Comparison of ENCODE assay signal across 8 cellular contexts in the genomic region with DNA sequence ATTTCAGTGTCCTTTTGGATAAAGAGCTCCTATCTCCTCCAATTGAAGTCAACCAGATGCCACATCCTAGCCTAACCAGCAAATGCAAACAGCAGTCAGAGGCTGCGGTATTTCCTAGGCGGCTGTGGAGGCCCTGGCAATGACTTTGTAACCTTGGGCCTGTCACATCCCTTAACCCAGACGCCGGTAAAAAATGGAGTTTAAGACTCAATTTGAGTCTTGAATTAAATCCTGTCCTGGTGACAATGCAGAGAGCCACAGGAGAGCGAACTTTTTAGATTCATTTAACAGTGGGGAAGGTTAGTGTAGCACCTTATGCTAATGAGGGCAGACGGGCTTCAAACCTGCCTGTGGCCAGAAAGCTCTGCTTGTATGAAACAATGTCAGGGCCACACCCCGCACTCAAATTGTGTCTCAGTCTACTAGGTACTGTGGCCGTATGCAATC. TPM values are rescaled to one million over a fixed set of nuclear protein-coding genes. Genes with fewer than 3 reads are reported as not detected.
DNase-seq lines count a peak whose midpoint lies in the region; ATAC-seq and TF ChIP-seq lines count a peak whose summit lies in the region.

No MANE protein-coding gene starts in this region.

- peaks cover 7% of the 10 kb centered on the region for H3K9me3 Mint-ChIP-seq in T-helper 1 cell treated with Interleukin-12 subunit alpha and Interleukin-12 subunit beta and Interleukin-4 antibody, amounts not matched to agents 30 μg/mL and 1 μg/mL, for 36 hours

- H3K4me1 Mint-ChIP-seq in T-helper 1 cell treated with Interleukin-12 subunit alpha and Interleukin-12 subunit beta and Interleukin-4 antibody, amounts not matched to agents 30 μg/mL and 1 μg/mL, for 36 hours (ENCODE audit: low read depth) = peaks cover 69% of the 10 kb centered on the region

- H3K4me3 ChIP-seq in esophagus squamous epithelium (peak overlapping the region in 3 of 4 donors; percentile 61 to 83 (median 83)), spleen (peak overlapping the region in 5 of 8 donors; percentile 3 to 95 (median 76))

- H3K4me3 Mint-ChIP-seq in T-helper 1 cell treated with Interleukin-12 subunit alpha and Interleukin-12 subunit beta and Interleukin-4 antibody, amounts not matched to agents 30 μg/mL and 1 μg/mL, for 36 hours = peak overlapping the region; percentile 91

- H3K27me3 ChIP-seq in esophagus squamous epithelium (no peaks in the 10 kb centered on the region), spleen (replicated peaks in 1 of 7) (peaks cover 0 to 19% (median 0%) of the 10 kb centered on the region in 7 donors)

- H3K27me3 Mint-ChIP-seq in T-helper 1 cell treated with Interleukin-12 subunit alpha and Interleukin-12 subunit beta and Interleukin-4 antibody, amounts not matched to agents 30 μg/mL and 1 μg/mL, for 36 hours (ENCODE audit: low read depth) = no peaks in the 10 kb centered on the region

- peaks cover 23% of the 10 kb centered on the region for H3K36me3 Mint-ChIP-seq in T-helper 1 cell treated with Interleukin-12 subunit alpha and Interleukin-12 subunit beta and Interleukin-4 antibody, amounts not matched to agents 30 μg/mL and 1 μg/mL, for 36 hours (ENCODE audit: low read depth)

- H3K27ac ChIP-seq in esophagus squamous epithelium (peak overlapping the region in 1 of 4 donors; percentile 11), spleen (peak overlapping the region in 4 of 8 donors; percentile 18 to 90 (median 76))

- TF ChIP-seq POLR2A in esophagus squamous epithelium (IDR thresholded peaks at IDR 0.05) (no peak), spleen (IDR thresholded peaks at IDR 0.05) (no peak)

- H3K4me1 ChIP-seq in esophagus squamous epithelium = peaks cover 12 to 36% (median 18%) of the 10 kb centered on the region in 3 donors
- peaks cover 5 to 73% (median 27%) of the 10 kb centered on the region in 6 donors for H3K4me1 ChIP-seq in spleen

- H3K36me3 ChIP-seq in esophagus squamous epithelium (no peaks in the 10 kb centered on the region), spleen (no peaks in the 10 kb centered on the region)

- intact Hi-C loops in esophagus squamous epithelium (cut with DNase I) (no loop called here), spleen (cut with DNase I; ENCODE audit: low total_unique reads) (no loop called here), left cardiac atrium (cut with DNase I) (no loop called here)

- no peak for TF ChIP-seq CTCF in esophagus squamous epithelium (IDR thresholded peaks at IDR 0.05)
- TF ChIP-seq CTCF in spleen (IDR thresholded peaks at IDR 0.05 in 8 of 11, conservative IDR thresholded peaks at IDR 0.05 in 3 of 11) = no peak

- no peaks in the 10 kb centered on the region for H3K9me3 ChIP-seq in esophagus squamous epithelium
- H3K9me3 ChIP-seq in spleen = no peaks in the 10 kb centered on the region

- DNase-seq in SIG-M5 treated with dmso at 0.1 percent for 504 hours (lab: John Stamatoyannopoulos, UW; ENCODE audit: unreplicated experiment) = peak; percentile 10
- no peak for DNase-seq in SIG-M5 (lab: John Stamatoyannopoulos, UW)
- no peak for DNase-seq in esophagus squamous epithelium (lab: John Stamatoyannopoulos, UW)
- DNase-seq in spleen = no peak
- DNase-seq in dermis blood vessel endothelial cell = no peak
- no peak for DNase-seq in left cardiac atrium

- H3K27ac Mint-ChIP-seq in T-helper 1 cell treated with Interleukin-12 subunit alpha and Interleukin-12 subunit beta and Interleukin-4 antibody, amounts not matched to agents 30 μg/mL and 1 μg/mL, for 36 hours = peak overlapping the region; percentile 87

- ATAC-seq in left cardiac atrium (no peak), GM19328 (IDR thresholded peaks at IDR 0.05; ENCODE audit: unreplicated experiment) (no peak)

- 51 to 69% methylated on average over 8 of the region's 8 CpGs for WGBS in esophagus squamous epithelium, 2 donors
- WGBS in spleen, 5 donors = 42 to 69% (median 59%) methylated on average over 8 of the region's 8 CpGs

RNA-seq across cellular contexts. Expression of gene C12orf75, which starts 1.3 kb away (rescaled TPM):
- total RNA-seq in esophagus squamous epithelium (10 to 100 TPM in 3 of 4 donors, 1 to 10 TPM in 1; 8.5 to 56.3 (median 13.7) TPM), spleen (10 to 100 TPM; 12.7 to 33.4 (median 17.6) TPM), dermis blood vessel endothelial cell (15.1 and 23.3 TPM in 2 replicates), left cardiac atrium (1 to 10 TPM; 2.8 to 4.8 TPM)
- 10 to 100 TPM; 16.5 to 23.5 (median 20.4) TPM for polyA plus RNA-seq in spleen
